In the genomic region with DNA sequence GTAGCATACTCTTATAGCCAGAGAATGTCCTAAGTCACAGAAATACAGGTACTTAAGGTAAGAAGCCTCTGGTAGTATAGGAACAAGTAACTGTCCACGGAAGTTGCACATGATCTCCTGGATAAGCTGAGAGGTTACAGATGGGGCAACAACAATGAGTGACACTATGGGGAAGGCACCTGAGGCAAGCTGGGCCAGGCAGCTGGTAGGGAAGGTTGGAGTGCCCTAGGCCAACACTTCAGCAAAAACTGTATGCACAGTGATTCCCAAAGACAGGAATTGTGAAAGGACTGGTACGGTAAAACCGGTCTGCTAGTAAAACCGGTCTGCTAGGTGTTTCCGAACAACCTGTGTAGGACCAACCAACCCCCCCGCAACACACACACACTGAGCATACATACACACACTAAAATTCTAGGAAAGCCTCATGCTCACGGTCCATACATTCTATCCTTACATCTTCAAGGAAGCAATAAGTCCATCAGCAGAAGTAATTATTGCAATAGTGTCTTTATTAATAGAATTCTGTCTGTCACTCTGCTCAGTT, we compare ENCODE assay signal across 15 cellular contexts. TPM values are rescaled to one million over a fixed set of nuclear protein-coding genes. Genes with fewer than 3 reads are reported as not detected.
"Had no signal": no experiment of that assay in that cellular context is flagged by ENCODE, and none has a peak within 500 bp of the region (broad histone marks: within the 10 kb centered on the region; RNA-seq: fewer than 3 reads in every experiment).

No MANE protein-coding gene starts in this region.

RNA-seq across cellular contexts. Expression of a gene that starts 28.6 kb away (rescaled TPM):
- total RNA-seq: activated B cell treated with CpG ODN at 0.5 μM for 24 hours; activated CD4-positive, alpha-beta memory T cell treated with anti-CD3 and anti-CD28 coated beads for 36 hours; activated CD4-positive, alpha-beta memory T cell treated with anti-CD3 and anti-CD28 coated beads, Interleukin-2, amount 10 ng/mL, durations not matched to agents 7 days and 5 days; activated CD4-positive, alpha-beta T cell treated with anti-CD3 and anti-CD28 coated beads for 36 hours; activated CD4-positive, alpha-beta T cell treated with anti-CD3 and anti-CD28 coated beads, Interleukin-2, amount 10 ng/mL, durations not matched to agents 24 days and 14 days; activated CD4-positive, alpha-beta T cell treated with anti-CD3 and anti-CD28 coated beads, Interleukin-2, amount 10 ng/mL, durations not matched to agents 7 days and 5 days; activated CD8-positive, alpha-beta memory T cell treated with anti-CD3 and anti-CD28 coated beads for 36 hours; activated CD8-positive, alpha-beta memory T cell treated with anti-CD3 and anti-CD28 coated beads, Interleukin-2, amount 10 ng/mL, durations not matched to agents 7 days and 5 days; activated CD8-positive, alpha-beta T cell treated with anti-CD3 and anti-CD28 coated beads for 36 hours; activated CD8-positive, alpha-beta T cell treated with anti-CD3 and anti-CD28 coated beads, Interleukin-2, amount 10 ng/mL, durations not matched to agents 7 days and 5 days; T-cell; T-helper 1 cell treated with Interleukin-12 subunit alpha and Interleukin-12 subunit beta and Interleukin-4 antibody, amounts not matched to agents 30 ng/mL and 1 ng/mL, for 36 hours; T-helper 17 cell; T-helper 2 cell treated with Interferon-gamma antibody and Interleukin-4, amounts not matched to agents 100 ng/mL and 5 ng/mL, for 36 hours; WTC11 had no signal
